Comparison of ENCODE assay signal across 8 cellular contexts in the genomic region with DNA sequence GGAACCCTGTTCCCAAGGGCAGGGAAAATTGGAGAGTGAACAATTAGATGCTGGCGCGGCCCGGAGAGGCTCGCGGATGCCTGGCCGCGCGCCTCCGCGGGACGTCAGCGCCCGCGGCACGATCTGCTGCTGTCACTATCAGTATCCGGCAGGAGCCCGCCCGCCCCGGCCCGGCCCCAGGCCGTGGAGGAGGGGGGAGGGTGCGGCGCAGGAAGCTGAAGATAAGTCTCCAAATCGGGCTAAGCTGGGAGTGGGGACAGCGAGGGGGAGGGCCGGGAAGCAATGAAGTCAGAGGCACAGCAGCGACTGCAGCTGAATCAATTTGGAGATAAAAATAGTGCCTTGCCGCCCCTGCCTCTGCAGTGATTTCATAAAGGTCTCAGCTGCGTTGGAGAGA.
A peak's percentile ranks its signal among the peaks of the same experiment; 100 is the strongest.
DNase-seq lines count a peak whose midpoint lies in the region; ATAC-seq and TF ChIP-seq lines count a peak whose summit lies in the region.

No MANE protein-coding gene starts in this region.

- no peak for TF ChIP-seq POLR2A in erythroblast (IDR thresholded peaks at IDR 0.05; ENCODE audit: low read length)

- H3K36me3 Mint-ChIP-seq in activated T-cell treated with anti-CD3 and anti-CD28 coated beads, Interleukin-2, amount 50 U/mL, for 4 hours (ENCODE audit: insufficient read depth): no peaks in the 10 kb centered on the region
- H3K36me3 Mint-ChIP-seq in mesothelial cell of epicardium: no peaks in the 10 kb centered on the region

- TF ChIP-seq CTCF in GM12865 (IDR thresholded peaks at IDR 0.05; ENCODE audit: insufficient read depth, low read depth, low read length, missing control alignments) (no peak), mesothelial cell of epicardium (IDR thresholded peaks at IDR 0.05; ENCODE audit: unreplicated experiment) (no peak)

- H3K4me1 Mint-ChIP-seq in activated T-cell treated with anti-CD3 and anti-CD28 coated beads, Interleukin-2, amount 50 U/mL, for 4 hours (ENCODE audit: low read depth): peaks cover 6% of the 10 kb centered on the region
- peaks cover 9% of the 10 kb centered on the region for H3K4me1 Mint-ChIP-seq in mesothelial cell of epicardium

- H3K4me3 ChIP-seq in GM12865 (ENCODE audit: low read depth, low read length): no peak overlapping the region

- H3K27ac Mint-ChIP-seq in mesothelial cell of epicardium: peak overlapping the region; percentile 11

- H3K9me3 Mint-ChIP-seq in activated T-cell treated with anti-CD3 and anti-CD28 coated beads, Interleukin-2, amount 50 U/mL, for 4 hours: no peaks in the 10 kb centered on the region
- H3K9me3 Mint-ChIP-seq in mesothelial cell of epicardium: no peaks in the 10 kb centered on the region

- H3K4me3 Mint-ChIP-seq in activated T-cell treated with anti-CD3 and anti-CD28 coated beads, Interleukin-2, amount 50 U/mL, for 4 hours: peak overlapping the region; percentile 70
- peak overlapping the region; percentile 68 for H3K4me3 Mint-ChIP-seq in mesothelial cell of epicardium

- peaks cover 46% of the 10 kb centered on the region for H3K27me3 Mint-ChIP-seq in activated T-cell treated with anti-CD3 and anti-CD28 coated beads, Interleukin-2, amount 50 U/mL, for 4 hours (ENCODE audit: low read depth)
- peaks cover 27% of the 10 kb centered on the region for H3K27me3 Mint-ChIP-seq in mesothelial cell of epicardium (ENCODE audit: low read depth)

- DNase-seq in GM12865 (ENCODE audit: low read depth) (peak; percentile 9), NCI-H1930 (lab: John Stamatoyannopoulos, UW) (peak; percentile 6 to 27), erythroblast (lab: John Stamatoyannopoulos, UW) (peak; percentile 88 to 89), mesothelial cell of epicardium (ENCODE audit: low spot score in 2 of 2, unreplicated experiment in 2 of 2) (peak; percentile 43 to 77), CD1c-positive myeloid dendritic cell (ENCODE audit: extremely low spot score) (no peak), SKM-1 treated with dmso at 0.1 percent for 144 hours (lab: John Stamatoyannopoulos, UW; ENCODE audit: unreplicated experiment) (no peak)
- DNase-seq in activated T-cell treated with anti-CD3 and anti-CD28 coated beads, Interleukin-2, amount 50 U/mL, for 4 hours: peak; percentile 19
- peak; percentile 31 for DNase-seq in stimulated activated CD8-positive, alpha-beta memory T cell treated with anti-CD3 and anti-CD28 coated beads, Interleukin-15, amount 100 ng/mL, for 24 hours (ENCODE audit: low read depth)

- ATAC-seq in activated T-cell treated with anti-CD3 and anti-CD28 coated beads, Interleukin-2, amount 50 U/mL, for 4 hours: peak; percentile 91 to 95

Comparison
In these comparisons a context has a peak if more than half of its experiments do, and no peak if none do; other contexts are left out.
1. DNase-seq: peak in GM12865 (single experiment), NCI-H1930 (2 of 2), activated T-cell treated with anti-CD3 and anti-CD28 coated beads, Interleukin-2, amount 50 U/mL, for 4 hours (single experiment), erythroblast (2 of 2), mesothelial cell of epicardium (2 of 2) and stimulated activated CD8-positive, alpha-beta memory T cell treated with anti-CD3 and anti-CD28 coated beads, Interleukin-15, amount 100 ng/mL, for 24 hours (single experiment); none in CD1c-positive myeloid dendritic cell (single experiment) and SKM-1 treated with dmso at 0.1 percent for 144 hours (single experiment).